In the genomic region with DNA sequence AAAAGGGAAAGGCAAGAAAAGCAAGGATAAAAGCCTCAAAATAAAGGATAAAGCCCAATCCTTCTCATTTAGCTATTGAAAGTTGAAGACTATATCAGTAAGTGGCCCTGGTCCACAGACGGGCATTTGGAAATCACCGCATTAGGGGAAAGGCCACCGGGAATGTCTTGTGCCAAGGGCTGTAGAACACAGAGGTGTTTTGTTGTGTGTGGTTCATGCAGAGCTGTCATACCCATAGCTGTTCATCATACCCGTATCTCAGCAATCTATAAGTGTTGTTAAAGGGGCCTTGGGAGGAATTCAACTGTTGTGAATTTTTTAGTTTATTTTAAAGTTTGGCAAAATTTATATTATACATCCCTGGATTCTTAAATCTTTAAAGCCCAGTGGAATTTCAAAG, we compare ENCODE assay signal across 17 cellular contexts. TPM values are rescaled to one million over a fixed set of nuclear protein-coding genes. Genes with fewer than 3 reads are reported as not detected.
DNase-seq lines count a peak whose midpoint lies in the region; ATAC-seq and TF ChIP-seq lines count a peak whose summit lies in the region.
"Had no signal": no experiment of that assay in that cellular context is flagged by ENCODE, and none has a peak within 500 bp of the region (broad histone marks: within the 10 kb centered on the region; RNA-seq: fewer than 3 reads in every experiment).

No MANE protein-coding gene starts in this region.

- peaks cover 1% of the 10 kb centered on the region for H3K36me3 Mint-ChIP-seq in T-helper 2 cell treated with Interferon-gamma antibody and Interleukin-4, amounts not matched to agents 5 μg/mL and 100 μg/mL, for 36 hours (ENCODE audit: low read depth)
- H3K36me3 Mint-ChIP-seq in stimulated activated naive B cell treated with anti-CD40 and anti-IgM and Interleukin-4, amounts not matched to agents 10 μg/mL and 1 μg/mL and 100 μg/mL, for 72 hours: peaks cover 2 to 5% of the 10 kb centered on the region in 2 donors
- H3K36me3 Mint-ChIP-seq in activated T-helper 2 cell treated with anti-CD3 and anti-CD28 coated beads, Interferon-gamma antibody, Interleukin-2, Interleukin-4, amounts not matched to agents 10 μg/mL and 5 μg/mL and 100 μg/mL, durations not matched to agents 14 hours and 24 hours and 36 hours (ENCODE audit: low read depth): peaks cover 5% of the 10 kb centered on the region

- no peak overlapping the region for H3K27ac Mint-ChIP-seq in T-helper 2 cell treated with Interferon-gamma antibody and Interleukin-4, amounts not matched to agents 5 μg/mL and 100 μg/mL, for 36 hours
- H3K27ac Mint-ChIP-seq in stimulated activated naive B cell treated with anti-CD40 and anti-IgM and Interleukin-4, amounts not matched to agents 10 μg/mL and 1 μg/mL and 100 μg/mL, for 72 hours: peak overlapping the region; percentile 91
- H3K27ac Mint-ChIP-seq in activated T-helper 2 cell treated with anti-CD3 and anti-CD28 coated beads, Interferon-gamma antibody, Interleukin-2, Interleukin-4, amounts not matched to agents 10 μg/mL and 5 μg/mL and 100 μg/mL, durations not matched to agents 14 hours and 24 hours and 36 hours: no peak overlapping the region
- H3K27ac Mint-ChIP-seq: H9 had no signal

- H3K4me1 Mint-ChIP-seq in T-helper 2 cell treated with Interferon-gamma antibody and Interleukin-4, amounts not matched to agents 5 μg/mL and 100 μg/mL, for 36 hours (ENCODE audit: low read depth): peaks cover 18% of the 10 kb centered on the region
- H3K4me1 Mint-ChIP-seq in stimulated activated naive B cell treated with anti-CD40 and anti-IgM and Interleukin-4, amounts not matched to agents 10 μg/mL and 1 μg/mL and 100 μg/mL, for 72 hours: peaks cover 26 to 50% of the 10 kb centered on the region in 2 donors
- H3K4me1 Mint-ChIP-seq in activated T-helper 2 cell treated with anti-CD3 and anti-CD28 coated beads, Interferon-gamma antibody, Interleukin-2, Interleukin-4, amounts not matched to agents 10 μg/mL and 5 μg/mL and 100 μg/mL, durations not matched to agents 14 hours and 24 hours and 36 hours (ENCODE audit: low read depth): peaks cover 24% of the 10 kb centered on the region
- H3K4me1 Mint-ChIP-seq: H9 had no signal

- peak; percentile 38 to 45 for ATAC-seq in stimulated activated naive B cell treated with anti-CD40 and anti-IgM and Interleukin-4, amounts not matched to agents 10 μg/mL and 1 μg/mL and 100 μg/mL, for 72 hours (replicated peaks)
- ATAC-seq in HG03175 (IDR thresholded peaks at IDR 0.05; ENCODE audit: unreplicated experiment): no peak
- ATAC-seq: Panc1, Right ventricle myocardium inferior had no signal

- intact Hi-C loops in activated T-helper 2 cell treated with anti-CD3 and anti-CD28 coated beads, Interferon-gamma antibody, Interleukin-2, Interleukin-4, amounts not matched to agents 10 μg/mL and 5 μg/mL and 100 μg/mL, durations not matched to agents 14 hours and 24 hours and 36 hours (cut with micrococcal nuclease): no loop called here

- H3K4me3 Mint-ChIP-seq in T-helper 2 cell treated with Interferon-gamma antibody and Interleukin-4, amounts not matched to agents 5 μg/mL and 100 μg/mL, for 36 hours: peak overlapping the region; percentile 48
- peak overlapping the region; percentile 56 to 57 for H3K4me3 Mint-ChIP-seq in stimulated activated naive B cell treated with anti-CD40 and anti-IgM and Interleukin-4, amounts not matched to agents 10 μg/mL and 1 μg/mL and 100 μg/mL, for 72 hours
- H3K4me3 Mint-ChIP-seq in activated T-helper 2 cell treated with anti-CD3 and anti-CD28 coated beads, Interferon-gamma antibody, Interleukin-2, Interleukin-4, amounts not matched to agents 10 μg/mL and 5 μg/mL and 100 μg/mL, durations not matched to agents 14 hours and 24 hours and 36 hours (ENCODE audit: low read depth): no peak overlapping the region
- H3K4me3 Mint-ChIP-seq: CD4-positive, CD25-positive, alpha-beta regulatory T cell; H9 had no signal

- H3K9me3 Mint-ChIP-seq in T-helper 2 cell treated with Interferon-gamma antibody and Interleukin-4, amounts not matched to agents 5 μg/mL and 100 μg/mL, for 36 hours: peaks cover 2% of the 10 kb centered on the region
- H3K9me3 Mint-ChIP-seq in stimulated activated naive B cell treated with anti-CD40 and anti-IgM and Interleukin-4, amounts not matched to agents 10 μg/mL and 1 μg/mL and 100 μg/mL, for 72 hours: peaks cover 2 to 3% of the 10 kb centered on the region in 2 donors
- H3K9me3 Mint-ChIP-seq in activated T-helper 2 cell treated with anti-CD3 and anti-CD28 coated beads, Interferon-gamma antibody, Interleukin-2, Interleukin-4, amounts not matched to agents 10 μg/mL and 5 μg/mL and 100 μg/mL, durations not matched to agents 14 hours and 24 hours and 36 hours: peaks cover 6% of the 10 kb centered on the region

- no peak for DNase-seq in T-helper 2 cell treated with Interferon-gamma antibody and Interleukin-4, amounts not matched to agents 5 μg/mL and 100 μg/mL, for 36 hours (ENCODE audit: low spot score)
- no peak for DNase-seq in T-helper 2 cell
- peak; percentile 22 for DNase-seq in NAMALWA (ENCODE audit: low spot score)
- no peak for DNase-seq in stimulated activated naive B cell treated with anti-CD40 and anti-IgM and Interleukin-4, amounts not matched to agents 10 μg/mL and 1 μg/mL and 100 μg/mL, for 72 hours
- no peak for DNase-seq in activated T-helper 2 cell treated with anti-CD3 and anti-CD28 coated beads, Interferon-gamma antibody, Interleukin-2, Interleukin-4, amounts not matched to agents 10 μg/mL and 5 μg/mL and 100 μg/mL, durations not matched to agents 14 hours and 24 hours and 36 hours (ENCODE audit: low spot score)
- DNase-seq in hepatic stellate cell (ENCODE audit: low spot score): no peak
- DNase-seq: Calu3, H9, NCI-H1048, NCI-H1436 treated with DMSO at 0.1 percent for 48 hours had no signal

- peaks cover 9% of the 10 kb centered on the region for H3K27me3 Mint-ChIP-seq in T-helper 2 cell treated with Interferon-gamma antibody and Interleukin-4, amounts not matched to agents 5 μg/mL and 100 μg/mL, for 36 hours (ENCODE audit: low read depth)
- H3K27me3 Mint-ChIP-seq in stimulated activated naive B cell treated with anti-CD40 and anti-IgM and Interleukin-4, amounts not matched to agents 10 μg/mL and 1 μg/mL and 100 μg/mL, for 72 hours: no peaks in the 10 kb centered on the region
- peaks cover 10% of the 10 kb centered on the region for H3K27me3 Mint-ChIP-seq in activated T-helper 2 cell treated with anti-CD3 and anti-CD28 coated beads, Interferon-gamma antibody, Interleukin-2, Interleukin-4, amounts not matched to agents 10 μg/mL and 5 μg/mL and 100 μg/mL, durations not matched to agents 14 hours and 24 hours and 36 hours (ENCODE audit: low read depth)
- H3K27me3 Mint-ChIP-seq: CD4-positive, CD25-positive, alpha-beta regulatory T cell had no signal

- peak overlapping the region; percentile 65 for H3K27ac ChIP-seq in VCaP
- H3K27ac ChIP-seq: 22Rv1, SK-N-MC had no signal

- no peak for TF ChIP-seq CTCF in VCaP (conservative IDR thresholded peaks at IDR 0.05)

RNA-seq across cellular contexts. Expression of a gene that starts 33.0 kb away (rescaled TPM):
- not detected in 2 replicates for total RNA-seq in activated T-helper 2 cell treated with anti-CD3 and anti-CD28 coated beads, Interferon-gamma antibody, Interleukin-2, Interleukin-4, amounts not matched to agents 10 μg/mL and 5 μg/mL and 100 μg/mL, durations not matched to agents 14 hours and 24 hours and 36 hours
- total RNA-seq: Calu3; CD4-positive, CD25-positive, alpha-beta regulatory T cell; Right ventricle myocardium inferior had no signal
